Comparison of ENCODE assay signal across 19 cellular contexts in genomic region chr11:117378966-117379865, GRCh38. TPM values are rescaled to one million over a fixed set of nuclear protein-coding genes. Genes with fewer than 3 reads are reported as not detected.
A peak's percentile ranks its signal among the peaks of the same experiment; 100 is the strongest.
DNase-seq lines count a peak whose midpoint lies in the region; ATAC-seq, FAIRE-seq and TF ChIP-seq lines count a peak whose summit lies in the region.
"Had no signal": no experiment of that assay in that cellular context is flagged by ENCODE, and none has a peak within 500 bp of the region (broad histone marks: within the 10 kb centered on the region; RNA-seq: fewer than 3 reads in every experiment).

No MANE protein-coding gene starts in this region.

- TF ChIP-seq CTCF in right atrium auricular region (IDR thresholded peaks at IDR 0.05) (no peak), endothelial cell of umbilical vein (IDR thresholded peaks at IDR 0.05; ENCODE audit: extremely low read depth in 1 of 2, insufficient read depth in 1 of 2, low read depth in 1 of 2, low read length in 2 of 2) (no peak), right lobe of liver (IDR thresholded peaks at IDR 0.05) (no peak)

- DNase-seq in Right ventricle myocardium inferior (ENCODE audit: missing footprints), result peak; percentile 47
- DNase-seq in right atrium auricular region (ENCODE audit: low spot score), result no peak
- DNase-seq in endothelial cell of umbilical vein (ENCODE audit: low read depth, low spot score), result peak; percentile 83
- DNase-seq in right lobe of liver, result peak in 1 of 3 donors; percentile 22
- DNase-seq in NCI-H226, result no peak
- DNase-seq: activated CD8-positive, alpha-beta T cell treated with anti-CD3 and anti-CD28 coated beads, Interleukin-2, amount 10 ng/mL, durations not matched to agents 7 days and 5 days; DMS53; foreskin melanocyte; H7; lower lobe of right lung; NCI-H1048; NK-92 treated with Interleukin-12 subunit alpha and Interleukin-12 subunit beta, amount 100 ng/mL, for 24 hours; T-cell had no signal

- H3K9me3 ChIP-seq in right atrium auricular region (no peaks in the 10 kb centered on the region), endothelial cell of umbilical vein (replicated peaks; ENCODE audit: control insufficient read depth, insufficient read depth, low read length) (no peaks in the 10 kb centered on the region), right lobe of liver (no peaks in the 10 kb centered on the region), thymus (ENCODE audit: control insufficient read depth) (no peaks in the 10 kb centered on the region)
- H3K9me3 ChIP-seq: A549, lower lobe of right lung had no signal

- peaks cover 22% of the 10 kb centered on the region for H3K36me3 ChIP-seq in right atrium auricular region
- peaks cover 2 to 30% of the 10 kb centered on the region in 2 experiments for H3K36me3 ChIP-seq in endothelial cell of umbilical vein (ENCODE audit: control insufficient read depth in 2 of 2, extremely low read depth in 1 of 2, insufficient read depth in 2 of 2, low read length in 2 of 2)
- H3K36me3 ChIP-seq in right lobe of liver, result peaks cover 0 to 32% (median 0%) of the 10 kb centered on the region in 4 donors
- peaks cover 41% of the 10 kb centered on the region for H3K36me3 ChIP-seq in thymus (ENCODE audit: control insufficient read depth, insufficient read depth)

- intact Hi-C loops in Right ventricle myocardium inferior (cut with DNase I) (no loop called here), endothelial cell of umbilical vein (cut with micrococcal nuclease) (no loop called here), right lobe of liver (cut with DNase I) (no loop called here)

- H3K4me1 ChIP-seq in right atrium auricular region (peaks cover 0 to 9% of the 10 kb centered on the region in 2 donors), endothelial cell of umbilical vein (ENCODE audit: control insufficient read depth, extremely low read depth, insufficient read depth, low read length) (peaks cover 19% of the 10 kb centered on the region), right lobe of liver (no peaks in the 10 kb centered on the region), thymus (ENCODE audit: control insufficient read depth, insufficient read depth, low read length) (no peaks in the 10 kb centered on the region)
- H3K4me1 ChIP-seq: A549, lower lobe of right lung had no signal

- dilution Hi-C loops in endothelial cell of umbilical vein (cut with MboI; ENCODE audit: extremely low pct_ligation_motif_present, low sequenced_read_pairs), result no loop called here

- no peaks in the 10 kb centered on the region for H3K27me3 ChIP-seq in right atrium auricular region
- H3K27me3 ChIP-seq in endothelial cell of umbilical vein (ENCODE audit: control insufficient read depth in 2 of 2, insufficient read depth in 2 of 2, low read length in 2 of 2), result no peaks in the 10 kb centered on the region
- H3K27me3 ChIP-seq in right lobe of liver, result no peaks in the 10 kb centered on the region
- H3K27me3 ChIP-seq in thymus (ENCODE audit: control insufficient read depth, insufficient read depth), result no peaks in the 10 kb centered on the region

- H3K9me1 ChIP-seq in endothelial cell of umbilical vein (replicated peaks; ENCODE audit: control insufficient read depth, extremely low read depth, insufficient read depth, low read length), result no peaks in the 10 kb centered on the region

- no peak overlapping the region for H3K4me2 ChIP-seq in endothelial cell of umbilical vein (ENCODE audit: insufficient read depth, low read length)
- H3K4me2 ChIP-seq: A549, KMS-11 had no signal

- ATAC-seq in Right ventricle myocardium inferior (peak; percentile 43), right lobe of liver (peak; percentile 38 to 52 (median 50)), HG02610 (IDR thresholded peaks at IDR 0.05; ENCODE audit: unreplicated experiment) (no peak), GM21825 (IDR thresholded peaks at IDR 0.05; ENCODE audit: unreplicated experiment) (no peak)
- ATAC-seq: A549; activated CD8-positive, alpha-beta T cell treated with anti-CD3 and anti-CD28 coated beads, Interleukin-2, amount 10 ng/mL, durations not matched to agents 7 days and 5 days; lower lobe of right lung; T-cell had no signal

- CTCF ChIA-PET in endothelial cell of umbilical vein (lab: Charles Lee), result interaction anchor here (0.8 to 2.1 kb wide), 4 partner anchors 9 to 588 kb away, joined by 3 to 17 read pairs (median 8); partner anchors contain the start of gene APOA5

- H3K79me2 ChIP-seq in endothelial cell of umbilical vein (ENCODE audit: control insufficient read depth, insufficient read depth, low read length), result no peaks in the 10 kb centered on the region

- WGBS in right lobe of liver (ENCODE audit: insufficient coverage, low coverage, low lambda C conversion rate, missing lambda C conversion rate), result 54% methylated on average over 9 of the region's 12 CpGs
- WGBS in thymus, result 92% methylated on average over 12 of the region's 12 CpGs

- H3K27ac ChIP-seq in right atrium auricular region, result no peak overlapping the region
- peak overlapping the region; percentile 77 for H3K27ac ChIP-seq in endothelial cell of umbilical vein (ENCODE audit: insufficient read depth, low read depth, low read length)
- no peak overlapping the region for H3K27ac ChIP-seq in right lobe of liver
- H3K27ac ChIP-seq in thymus (ENCODE audit: low read depth), result peak overlapping the region; percentile 8
- H3K27ac ChIP-seq: A549, C4-2B, KMS-11, lower lobe of right lung had no signal

- no TSS peak for BruUV-seq in endothelial cell of umbilical vein (replicated peaks; lab: Mats Ljungman, UMichigan)

- TF ChIP-seq POLR2A in endothelial cell of umbilical vein (IDR thresholded peaks at IDR 0.05; ENCODE audit: low read depth, low read length), result no peak
- no peak for TF ChIP-seq POLR2A in right lobe of liver (IDR thresholded peaks at IDR 0.05)

- POLR2A ChIA-PET in endothelial cell of umbilical vein (lab: Charles Lee), result interaction anchor here (0.7 kb wide), 1 partner anchor 63 kb away, joined by 5 read pairs; no protein-coding TSS in a partner anchor

- H3K4me3 ChIP-seq in right atrium auricular region (no peak overlapping the region), endothelial cell of umbilical vein (replicated peaks in 1 of 3; ENCODE audit: insufficient read depth in 1 of 3, low read depth in 1 of 3, low read length in 3 of 3) (no peak overlapping the region), right lobe of liver (no peak overlapping the region), thymus (ENCODE audit: low read length) (no peak overlapping the region)
- H3K4me3 ChIP-seq: A549, lower lobe of right lung had no signal

- FAIRE-seq in endothelial cell of umbilical vein (lab: Jason Lieb, UNC), result peak; percentile 71
- FAIRE-seq: A549 had no signal

- no peaks in the 10 kb centered on the region for H4K20me1 ChIP-seq in endothelial cell of umbilical vein (replicated peaks; ENCODE audit: control insufficient read depth, extremely low read depth, insufficient read depth, low read length)

- H3K9ac ChIP-seq in endothelial cell of umbilical vein (replicated peaks; ENCODE audit: extremely low read depth, insufficient read depth, low read length), result peak overlapping the region; percentile 54
- H3K9ac ChIP-seq: KMS-11 had no signal

- H2AFZ ChIP-seq in endothelial cell of umbilical vein (ENCODE audit: low read depth, low read length), result peak overlapping the region; percentile 1

TF ChIP-seq in endothelial cell of umbilical vein, 7 proteins besides CTCF, POLR2A, EP300 and RAD21:
- TF ChIP-seq GATA2 (IDR thresholded peaks at IDR 0.05; ENCODE audit: insufficient read depth, insufficient read length, low read depth, low read length) (no peak), MYC (IDR thresholded peaks at IDR 0.05; ENCODE audit: low read depth, low read length) (no peak), POLR2AphosphoS5 (IDR thresholded peaks at IDR 0.05; ENCODE audit: insufficient read depth, low read depth, low read length) (no peak), EZH2 (IDR thresholded peaks at IDR 0.05; ENCODE audit: borderline replicate concordance, low read depth, low read length, severe bottlenecking) (no peak), FOS (IDR thresholded peaks at IDR 0.05; ENCODE audit: borderline replicate concordance, insufficient read depth, low read length) (no peak), MAX (IDR thresholded peaks at IDR 0.05; ENCODE audit: insufficient read depth, insufficient read length) (no peak), JUN (IDR thresholded peaks at IDR 0.05; ENCODE audit: borderline replicate concordance, insufficient read depth, insufficient read length, low read depth) (no peak)
TF ChIP-seq in endothelial cell of umbilical vein: peak in this region for 0.

RNA-seq across cellular contexts. Expression of gene CEP164, which starts 51.6 kb away (rescaled TPM):
- 4.7 TPM for total RNA-seq in Right ventricle myocardium inferior
- total RNA-seq in right atrium auricular region, result 1 to 10 TPM; 3.3 to 7.6 TPM
- 39.5 and 48.4 TPM in 2 replicates for total RNA-seq in endothelial cell of umbilical vein
- 21.3 and 22.7 TPM in 2 replicates for polyA plus RNA-seq in endothelial cell of umbilical vein
- polyA plus RNA-seq in endothelial cell of umbilical vein (2011; cell fraction: cytosol; rRNA removed), result 18.7 and 19.0 TPM in 2 replicates
- 109 and 123 TPM in 2 replicates for polyA plus RNA-seq in endothelial cell of umbilical vein (2011; cell fraction: nucleus; rRNA removed)
- polyA plus RNA-seq in endothelial cell of umbilical vein (2012), result 30.9 and 34.4 TPM in 2 replicates
- polyA minus RNA-seq in endothelial cell of umbilical vein, result 43.5 and 49.1 TPM in 2 replicates
- 6.8 TPM for polyA minus RNA-seq in endothelial cell of umbilical vein (2011; cell fraction: cytosol; rRNA and poly(A)+ RNA removed)
- 32.4 and 39.9 TPM in 2 replicates for polyA minus RNA-seq in endothelial cell of umbilical vein (2011; cell fraction: nucleus; rRNA and poly(A)+ RNA removed)
- 10 to 100 TPM in 2 of 6 experiments, 1 to 10 TPM in 4; 7.2 to 11.2 (median 8.6) TPM for total RNA-seq in right lobe of liver
- polyA plus RNA-seq in thymus, result 24.8 TPM

Comparison
In these comparisons a context has a peak if more than half of its experiments do, and no peak if none do; other contexts are left out.
1. DNase-seq: peak in Right ventricle myocardium inferior (single experiment) and endothelial cell of umbilical vein (single experiment); none in right atrium auricular region (single experiment) and NCI-H226 (single experiment).
2. ATAC-seq: peak in Right ventricle myocardium inferior (single experiment) and right lobe of liver (4 of 4); none in HG02610 (single experiment) and GM21825 (single experiment).
3. H3K27ac ChIP-seq: peak in endothelial cell of umbilical vein (single experiment) and thymus (single experiment); none in right atrium auricular region (0 of 2) and right lobe of liver (0 of 3).